ENCODE assay signal across 1 cellular context in the genomic region with DNA sequence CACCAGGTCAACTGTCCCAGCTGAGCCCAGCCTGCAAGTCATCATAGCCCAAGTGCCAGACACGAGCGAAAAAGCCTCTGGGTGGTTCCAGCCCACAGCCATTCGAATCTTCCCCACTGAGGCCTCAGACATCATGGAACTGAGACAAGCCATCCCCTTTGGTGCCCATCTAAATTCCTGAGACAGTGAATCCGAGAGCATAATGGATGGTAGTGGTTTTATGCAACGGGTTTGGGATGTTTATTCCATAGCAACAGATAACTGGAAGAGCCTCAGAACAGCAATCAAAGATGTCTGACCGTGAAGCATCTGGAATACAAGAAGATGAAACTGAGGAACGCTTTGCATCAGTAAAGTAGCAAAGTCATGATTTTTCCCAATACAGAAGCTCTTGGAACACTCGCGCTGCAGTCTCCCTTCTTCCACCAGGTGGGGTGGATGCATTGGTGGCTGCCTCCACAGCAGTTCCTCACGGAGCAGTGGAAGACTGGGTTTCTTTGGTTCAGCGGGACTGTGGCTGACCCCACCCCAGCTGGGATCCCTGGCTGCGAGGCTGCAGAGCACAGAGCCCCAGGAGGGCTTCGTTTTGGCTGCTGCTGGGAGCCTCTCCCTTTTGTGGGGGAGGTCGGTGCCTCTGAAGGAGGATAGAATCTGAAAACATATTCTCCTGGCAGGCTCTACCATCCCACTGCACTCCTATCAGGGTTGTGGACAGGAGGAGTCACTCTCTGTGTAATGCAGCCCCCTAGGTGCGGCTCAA.
A peak's percentile ranks its signal among the peaks of the same experiment; 100 is the strongest.
TF ChIP-seq lines count a peak whose summit lies in the region.

No MANE protein-coding gene starts in this region.

TF ChIP-seq in HepG2, 621 proteins besides CTCF, POLR2A, EP300 and RAD21 (continued from another document and continues in another):
- TF ChIP-seq, protein P1, sequence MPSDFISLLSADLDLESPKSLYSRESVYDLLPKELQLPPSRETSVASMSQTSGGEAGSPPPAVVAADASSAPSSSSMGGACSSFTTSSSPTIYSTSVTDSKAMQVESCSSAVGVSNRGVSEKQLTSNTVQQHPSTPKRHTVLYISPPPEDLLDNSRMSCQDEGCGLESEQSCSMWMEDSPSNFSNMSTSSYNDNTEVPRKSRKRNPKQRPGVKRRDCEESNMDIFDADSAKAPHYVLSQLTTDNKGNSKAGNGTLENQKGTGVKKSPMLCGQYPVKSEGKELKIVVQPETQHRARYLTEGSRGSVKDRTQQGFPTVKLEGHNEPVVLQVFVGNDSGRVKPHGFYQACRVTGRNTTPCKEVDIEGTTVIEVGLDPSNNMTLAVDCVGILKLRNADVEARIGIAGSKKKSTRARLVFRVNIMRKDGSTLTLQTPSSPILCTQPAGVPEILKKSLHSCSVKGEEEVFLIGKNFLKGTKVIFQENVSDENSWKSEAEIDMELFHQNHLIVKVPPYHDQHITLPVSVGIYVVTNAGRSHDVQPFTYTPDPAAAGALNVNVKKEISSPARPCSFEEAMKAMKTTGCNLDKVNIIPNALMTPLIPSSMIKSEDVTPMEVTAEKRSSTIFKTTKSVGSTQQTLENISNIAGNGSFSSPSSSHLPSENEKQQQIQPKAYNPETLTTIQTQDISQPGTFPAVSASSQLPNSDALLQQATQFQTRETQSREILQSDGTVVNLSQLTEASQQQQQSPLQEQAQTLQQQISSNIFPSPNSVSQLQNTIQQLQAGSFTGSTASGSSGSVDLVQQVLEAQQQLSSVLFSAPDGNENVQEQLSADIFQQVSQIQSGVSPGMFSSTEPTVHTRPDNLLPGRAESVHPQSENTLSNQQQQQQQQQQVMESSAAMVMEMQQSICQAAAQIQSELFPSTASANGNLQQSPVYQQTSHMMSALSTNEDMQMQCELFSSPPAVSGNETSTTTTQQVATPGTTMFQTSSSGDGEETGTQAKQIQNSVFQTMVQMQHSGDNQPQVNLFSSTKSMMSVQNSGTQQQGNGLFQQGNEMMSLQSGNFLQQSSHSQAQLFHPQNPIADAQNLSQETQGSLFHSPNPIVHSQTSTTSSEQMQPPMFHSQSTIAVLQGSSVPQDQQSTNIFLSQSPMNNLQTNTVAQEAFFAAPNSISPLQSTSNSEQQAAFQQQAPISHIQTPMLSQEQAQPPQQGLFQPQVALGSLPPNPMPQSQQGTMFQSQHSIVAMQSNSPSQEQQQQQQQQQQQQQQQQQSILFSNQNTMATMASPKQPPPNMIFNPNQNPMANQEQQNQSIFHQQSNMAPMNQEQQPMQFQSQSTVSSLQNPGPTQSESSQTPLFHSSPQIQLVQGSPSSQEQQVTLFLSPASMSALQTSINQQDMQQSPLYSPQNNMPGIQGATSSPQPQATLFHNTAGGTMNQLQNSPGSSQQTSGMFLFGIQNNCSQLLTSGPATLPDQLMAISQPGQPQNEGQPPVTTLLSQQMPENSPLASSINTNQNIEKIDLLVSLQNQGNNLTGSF (CRISPR knock-in tag; IDR thresholded peaks at IDR 0.05): no peak
- TF ChIP-seq ETV5 (CRISPR knock-in tag; IDR thresholded peaks at IDR 0.05; ENCODE audit: borderline replicate concordance) (no peak), POLR2AphosphoS5 (IDR thresholded peaks at IDR 0.05; ENCODE audit: low read depth, low read length) (no peak), HDAC2 (CRISPR knock-in tag; IDR thresholded peaks at IDR 0.05) (peak; percentile 22; the same call in 1 of the 2 replicates), ZNF746 (CRISPR knock-in tag; IDR thresholded peaks at IDR 0.05) (peak; percentile 36; the same call in 1 of the 2 replicates), AKAP8 (CRISPR knock-in tag; IDR thresholded peaks at IDR 0.05) (no peak), GATAD2A (CRISPR knock-in tag; IDR thresholded peaks at IDR 0.05) (peak; percentile 63), PAWR (CRISPR knock-in tag; IDR thresholded peaks at IDR 0.05; ENCODE audit: borderline replicate concordance) (no peak), NBN (conservative IDR thresholded peaks at IDR 0.05) (no peak), MYC (CRISPR knock-in tag; IDR thresholded peaks at IDR 0.05; ENCODE audit: borderline replicate concordance) (no peak; the same call in 1 of the 2 replicates), ZKSCAN1 (IDR thresholded peaks at IDR 0.05; ENCODE audit: low read length) (no peak), NFE2L2 (IDR thresholded peaks at IDR 0.05; ENCODE audit: low read length) (peak; percentile 64; the same call in 1 of the 2 replicates), MED1 (CRISPR knock-in tag; IDR thresholded peaks at IDR 0.05) (0 out of 2 replicates have a peak, but pooled peaks have one; percentile 23), ELF3 (CRISPR knock-in tag; IDR thresholded peaks at IDR 0.05) (peak; percentile 54), ZNF205 (CRISPR knock-in tag; IDR thresholded peaks at IDR 0.05) (0 out of 2 replicates have a peak, but pooled peaks have one; percentile 21), ZNF143 (CRISPR knock-in tag; IDR thresholded peaks at IDR 0.05) (no peak), ZNF749 (CRISPR knock-in tag; IDR thresholded peaks at IDR 0.05; ENCODE audit: borderline replicate concordance) (no peak), MIER3 (CRISPR knock-in tag; IDR thresholded peaks at IDR 0.05; ENCODE audit: borderline replicate concordance) (no peak; the same call in 1 of the 2 replicates), RCOR2 (CRISPR knock-in tag; IDR thresholded peaks at IDR 0.05) (no peak), RXRB (CRISPR knock-in tag; IDR thresholded peaks at IDR 0.05; ENCODE audit: borderline replicate concordance) (peak; percentile 42; the same call in 1 of the 2 replicates)
- TF ChIP-seq, protein P2, sequence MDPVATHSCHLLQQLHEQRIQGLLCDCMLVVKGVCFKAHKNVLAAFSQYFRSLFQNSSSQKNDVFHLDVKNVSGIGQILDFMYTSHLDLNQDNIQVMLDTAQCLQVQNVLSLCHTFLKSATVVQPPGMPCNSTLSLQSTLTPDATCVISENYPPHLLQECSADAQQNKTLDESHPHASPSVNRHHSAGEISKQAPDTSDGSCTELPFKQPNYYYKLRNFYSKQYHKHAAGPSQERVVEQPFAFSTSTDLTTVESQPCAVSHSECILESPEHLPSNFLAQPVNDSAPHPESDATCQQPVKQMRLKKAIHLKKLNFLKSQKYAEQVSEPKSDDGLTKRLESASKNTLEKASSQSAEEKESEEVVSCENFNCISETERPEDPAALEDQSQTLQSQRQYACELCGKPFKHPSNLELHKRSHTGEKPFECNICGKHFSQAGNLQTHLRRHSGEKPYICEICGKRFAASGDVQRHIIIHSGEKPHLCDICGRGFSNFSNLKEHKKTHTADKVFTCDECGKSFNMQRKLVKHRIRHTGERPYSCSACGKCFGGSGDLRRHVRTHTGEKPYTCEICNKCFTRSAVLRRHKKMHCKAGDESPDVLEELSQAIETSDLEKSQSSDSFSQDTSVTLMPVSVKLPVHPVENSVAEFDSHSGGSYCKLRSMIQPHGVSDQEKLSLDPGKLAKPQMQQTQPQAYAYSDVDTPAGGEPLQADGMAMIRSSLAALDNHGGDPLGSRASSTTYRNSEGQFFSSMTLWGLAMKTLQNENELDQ (CRISPR knock-in tag; IDR thresholded peaks at IDR 0.05; ENCODE audit: borderline replicate concordance): no peak
- TF ChIP-seq, protein P3, sequence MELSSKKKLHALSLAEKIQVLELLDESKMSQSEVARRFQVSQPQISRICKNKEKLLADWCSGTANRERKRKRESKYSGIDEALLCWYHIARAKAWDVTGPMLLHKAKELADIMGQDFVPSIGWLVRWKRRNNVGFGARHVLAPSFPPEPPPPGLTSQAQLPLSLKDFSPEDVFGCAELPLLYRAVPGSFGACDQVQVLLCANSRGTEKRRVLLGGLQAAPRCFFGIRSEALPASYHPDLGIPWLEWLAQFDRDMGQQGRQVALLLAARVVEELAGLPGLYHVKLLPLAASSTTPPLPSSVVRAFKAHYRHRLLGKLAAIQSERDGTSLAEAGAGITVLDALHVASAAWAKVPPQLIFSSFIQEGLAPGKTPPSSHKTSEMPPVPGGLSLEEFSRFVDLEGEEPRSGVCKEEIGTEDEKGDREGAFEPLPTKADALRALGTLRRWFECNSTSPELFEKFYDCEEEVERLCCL (CRISPR knock-in tag; IDR thresholded peaks at IDR 0.05; ENCODE audit: borderline replicate concordance): peak; percentile 72; the same call in 1 of the 2 replicates
- TF ChIP-seq, protein P4, sequence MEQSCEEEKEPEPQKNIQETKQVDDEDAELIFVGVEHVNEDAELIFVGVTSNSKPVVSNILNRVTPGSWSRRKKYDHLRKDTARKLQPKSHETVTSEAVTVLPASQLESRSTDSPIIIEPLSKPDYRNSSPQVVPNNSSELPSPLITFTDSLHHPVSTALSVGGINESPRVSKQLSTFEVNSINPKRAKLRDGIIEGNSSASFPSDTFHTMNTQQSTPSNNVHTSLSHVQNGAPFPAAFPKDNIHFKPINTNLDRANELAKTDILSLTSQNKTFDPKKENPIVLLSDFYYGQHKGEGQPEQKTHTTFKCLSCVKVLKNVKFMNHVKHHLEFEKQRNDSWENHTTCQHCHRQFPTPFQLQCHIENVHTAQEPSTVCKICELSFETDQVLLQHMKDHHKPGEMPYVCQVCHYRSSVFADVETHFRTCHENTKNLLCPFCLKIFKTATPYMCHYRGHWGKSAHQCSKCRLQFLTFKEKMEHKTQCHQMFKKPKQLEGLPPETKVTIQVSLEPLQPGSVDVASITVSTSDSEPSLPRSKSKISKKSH (CRISPR knock-in tag; IDR thresholded peaks at IDR 0.05; ENCODE audit: borderline replicate concordance): peak; percentile 43; the same call in 1 of the 2 replicates
- TF ChIP-seq, protein P5, sequence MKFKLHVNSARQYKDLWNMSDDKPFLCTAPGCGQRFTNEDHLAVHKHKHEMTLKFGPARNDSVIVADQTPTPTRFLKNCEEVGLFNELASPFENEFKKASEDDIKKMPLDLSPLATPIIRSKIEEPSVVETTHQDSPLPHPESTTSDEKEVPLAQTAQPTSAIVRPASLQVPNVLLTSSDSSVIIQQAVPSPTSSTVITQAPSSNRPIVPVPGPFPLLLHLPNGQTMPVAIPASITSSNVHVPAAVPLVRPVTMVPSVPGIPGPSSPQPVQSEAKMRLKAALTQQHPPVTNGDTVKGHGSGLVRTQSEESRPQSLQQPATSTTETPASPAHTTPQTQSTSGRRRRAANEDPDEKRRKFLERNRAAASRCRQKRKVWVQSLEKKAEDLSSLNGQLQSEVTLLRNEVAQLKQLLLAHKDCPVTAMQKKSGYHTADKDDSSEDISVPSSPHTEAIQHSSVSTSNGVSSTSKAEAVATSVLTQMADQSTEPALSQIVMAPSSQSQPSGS (CRISPR knock-in tag; IDR thresholded peaks at IDR 0.05): no peak
- TF ChIP-seq, protein P6, sequence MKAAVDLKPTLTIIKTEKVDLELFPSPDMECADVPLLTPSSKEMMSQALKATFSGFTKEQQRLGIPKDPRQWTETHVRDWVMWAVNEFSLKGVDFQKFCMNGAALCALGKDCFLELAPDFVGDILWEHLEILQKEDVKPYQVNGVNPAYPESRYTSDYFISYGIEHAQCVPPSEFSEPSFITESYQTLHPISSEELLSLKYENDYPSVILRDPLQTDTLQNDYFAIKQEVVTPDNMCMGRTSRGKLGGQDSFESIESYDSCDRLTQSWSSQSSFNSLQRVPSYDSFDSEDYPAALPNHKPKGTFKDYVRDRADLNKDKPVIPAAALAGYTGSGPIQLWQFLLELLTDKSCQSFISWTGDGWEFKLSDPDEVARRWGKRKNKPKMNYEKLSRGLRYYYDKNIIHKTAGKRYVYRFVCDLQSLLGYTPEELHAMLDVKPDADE (CRISPR knock-in tag; IDR thresholded peaks at IDR 0.05): no peak
- TF ChIP-seq, protein P7, sequence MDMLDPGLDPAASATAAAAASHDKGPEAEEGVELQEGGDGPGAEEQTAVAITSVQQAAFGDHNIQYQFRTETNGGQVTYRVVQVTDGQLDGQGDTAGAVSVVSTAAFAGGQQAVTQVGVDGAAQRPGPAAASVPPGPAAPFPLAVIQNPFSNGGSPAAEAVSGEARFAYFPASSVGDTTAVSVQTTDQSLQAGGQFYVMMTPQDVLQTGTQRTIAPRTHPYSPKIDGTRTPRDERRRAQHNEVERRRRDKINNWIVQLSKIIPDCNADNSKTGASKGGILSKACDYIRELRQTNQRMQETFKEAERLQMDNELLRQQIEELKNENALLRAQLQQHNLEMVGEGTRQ (IDR thresholded peaks at IDR 0.05; ENCODE audit: low read depth, low read length): no peak
- TF ChIP-seq, protein P7 (CRISPR knock-in tag; IDR thresholded peaks at IDR 0.05; ENCODE audit: borderline replicate concordance): no peak
- TF ChIP-seq, protein P8, sequence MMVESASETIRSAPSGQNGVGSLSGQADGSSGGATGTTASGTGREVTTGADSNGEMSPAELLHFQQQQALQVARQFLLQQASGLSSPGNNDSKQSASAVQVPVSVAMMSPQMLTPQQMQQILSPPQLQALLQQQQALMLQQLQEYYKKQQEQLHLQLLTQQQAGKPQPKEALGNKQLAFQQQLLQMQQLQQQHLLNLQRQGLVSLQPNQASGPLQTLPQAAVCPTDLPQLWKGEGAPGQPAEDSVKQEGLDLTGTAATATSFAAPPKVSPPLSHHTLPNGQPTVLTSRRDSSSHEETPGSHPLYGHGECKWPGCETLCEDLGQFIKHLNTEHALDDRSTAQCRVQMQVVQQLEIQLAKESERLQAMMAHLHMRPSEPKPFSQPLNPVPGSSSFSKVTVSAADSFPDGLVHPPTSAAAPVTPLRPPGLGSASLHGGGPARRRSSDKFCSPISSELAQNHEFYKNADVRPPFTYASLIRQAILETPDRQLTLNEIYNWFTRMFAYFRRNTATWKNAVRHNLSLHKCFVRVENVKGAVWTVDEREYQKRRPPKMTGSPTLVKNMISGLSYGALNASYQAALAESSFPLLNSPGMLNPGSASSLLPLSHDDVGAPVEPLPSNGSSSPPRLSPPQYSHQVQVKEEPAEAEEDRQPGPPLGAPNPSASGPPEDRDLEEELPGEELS (CRISPR knock-in tag; IDR thresholded peaks at IDR 0.05): no peak
- TF ChIP-seq, protein P9, sequence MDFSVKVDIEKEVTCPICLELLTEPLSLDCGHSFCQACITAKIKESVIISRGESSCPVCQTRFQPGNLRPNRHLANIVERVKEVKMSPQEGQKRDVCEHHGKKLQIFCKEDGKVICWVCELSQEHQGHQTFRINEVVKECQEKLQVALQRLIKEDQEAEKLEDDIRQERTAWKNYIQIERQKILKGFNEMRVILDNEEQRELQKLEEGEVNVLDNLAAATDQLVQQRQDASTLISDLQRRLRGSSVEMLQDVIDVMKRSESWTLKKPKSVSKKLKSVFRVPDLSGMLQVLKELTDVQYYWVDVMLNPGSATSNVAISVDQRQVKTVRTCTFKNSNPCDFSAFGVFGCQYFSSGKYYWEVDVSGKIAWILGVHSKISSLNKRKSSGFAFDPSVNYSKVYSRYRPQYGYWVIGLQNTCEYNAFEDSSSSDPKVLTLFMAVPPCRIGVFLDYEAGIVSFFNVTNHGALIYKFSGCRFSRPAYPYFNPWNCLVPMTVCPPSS (IDR thresholded peaks at IDR 0.05): no peak
- TF ChIP-seq, protein P10, sequence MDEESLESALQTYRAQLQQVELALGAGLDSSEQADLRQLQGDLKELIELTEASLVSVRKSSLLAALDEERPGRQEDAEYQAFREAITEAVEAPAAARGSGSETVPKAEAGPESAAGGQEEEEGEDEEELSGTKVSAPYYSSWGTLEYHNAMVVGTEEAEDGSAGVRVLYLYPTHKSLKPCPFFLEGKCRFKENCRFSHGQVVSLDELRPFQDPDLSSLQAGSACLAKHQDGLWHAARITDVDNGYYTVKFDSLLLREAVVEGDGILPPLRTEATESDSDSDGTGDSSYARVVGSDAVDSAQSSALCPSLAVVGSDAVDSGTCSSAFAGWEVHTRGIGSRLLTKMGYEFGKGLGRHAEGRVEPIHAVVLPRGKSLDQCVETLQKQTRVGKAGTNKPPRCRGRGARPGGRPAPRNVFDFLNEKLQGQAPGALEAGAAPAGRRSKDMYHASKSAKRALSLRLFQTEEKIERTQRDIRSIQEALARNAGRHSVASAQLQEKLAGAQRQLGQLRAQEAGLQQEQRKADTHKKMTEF (CRISPR knock-in tag; IDR thresholded peaks at IDR 0.05): 0 out of 2 replicates have a peak, but pooled peaks have one; percentile 40
